ENCODE assay signal across 33 cellular contexts in genomic region chr3:190810957-190811356, GRCh38. TPM values are rescaled to one million over a fixed set of nuclear protein-coding genes. Genes with fewer than 3 reads are reported as not detected.
"Had no signal": no experiment of that assay in that cellular context is flagged by ENCODE, and none has a peak within 500 bp of the region (broad histone marks: within the 10 kb centered on the region; RNA-seq: fewer than 3 reads in every experiment).

No MANE protein-coding gene starts in this region.

- H3K9me3 ChIP-seq: adrenal gland, body of pancreas, MG63 had no signal

- H3K4me1 Mint-ChIP-seq: activated CD4-positive, alpha-beta T cell treated with anti-CD3 and anti-CD28 coated beads, Interleukin-2, amount 10 ng/mL, durations not matched to agents 24 days and 14 days had no signal

- H3K9me3 Mint-ChIP-seq: activated CD4-positive, alpha-beta T cell treated with anti-CD3 and anti-CD28 coated beads, Interleukin-2, amount 10 ng/mL, durations not matched to agents 24 days and 14 days; activated CD8-positive, alpha-beta T cell treated with anti-CD3 and anti-CD28 coated beads for 36 hours; activated naive CD4-positive, alpha-beta T cell treated with anti-CD3 and anti-CD28 coated beads for 36 hours; activated naive CD4-positive, alpha-beta T cell treated with anti-CD3 and anti-CD28 coated beads, Interleukin-2, amount 50 U/mL, for 72 hours; activated T-helper 1 cell treated with anti-CD3 and anti-CD28 coated beads, Interleukin-12 subunit alpha, Interleukin-12 subunit beta, Interleukin-2, Interleukin-4 antibody, amounts not matched to agents 30 ng/mL and 10 ng/mL and 1 ng/mL, durations not matched to agents 14 hours and 24 hours and 36 hours had no signal

- H2AFZ ChIP-seq: PC-9 had no signal

- H3K27ac ChIP-seq: adrenal gland, PC-9, RWPE1, WERI-Rb-1 had no signal

- H3K36me3 ChIP-seq: adrenal gland, MG63, WERI-Rb-1 had no signal

- H3K4me3 Mint-ChIP-seq: activated CD4-positive, alpha-beta T cell treated with anti-CD3 and anti-CD28 coated beads, Interleukin-2, amount 10 ng/mL, durations not matched to agents 24 days and 14 days; activated CD8-positive, alpha-beta T cell treated with anti-CD3 and anti-CD28 coated beads for 36 hours; activated naive CD4-positive, alpha-beta T cell treated with anti-CD3 and anti-CD28 coated beads for 36 hours; activated T-helper 1 cell treated with anti-CD3 and anti-CD28 coated beads, Interleukin-12 subunit alpha, Interleukin-12 subunit beta, Interleukin-2, Interleukin-4 antibody, amounts not matched to agents 30 ng/mL and 10 ng/mL and 1 ng/mL, durations not matched to agents 14 hours and 24 hours and 36 hours had no signal

- H3K4me2 ChIP-seq: PC-9 had no signal

- H3K27ac Mint-ChIP-seq: activated CD4-positive, alpha-beta T cell treated with anti-CD3 and anti-CD28 coated beads, Interleukin-2, amount 10 ng/mL, durations not matched to agents 24 days and 14 days; activated CD8-positive, alpha-beta T cell treated with anti-CD3 and anti-CD28 coated beads for 36 hours; activated naive CD4-positive, alpha-beta T cell treated with anti-CD3 and anti-CD28 coated beads for 36 hours; activated naive CD4-positive, alpha-beta T cell treated with anti-CD3 and anti-CD28 coated beads, Interleukin-2, amount 50 U/mL, for 72 hours; activated T-helper 1 cell treated with anti-CD3 and anti-CD28 coated beads, Interleukin-12 subunit alpha, Interleukin-12 subunit beta, Interleukin-2, Interleukin-4 antibody, amounts not matched to agents 30 ng/mL and 10 ng/mL and 1 ng/mL, durations not matched to agents 14 hours and 24 hours and 36 hours had no signal

- ATAC-seq: activated CD8-positive, alpha-beta T cell treated with anti-CD3 and anti-CD28 coated beads for 36 hours; activated naive CD4-positive, alpha-beta T cell treated with anti-CD3 and anti-CD28 coated beads, Interleukin-2, amount 50 U/mL, for 72 hours; body of pancreas had no signal

- H3K4me3 ChIP-seq: adrenal gland, body of pancreas, MG63, PC-9 had no signal

- H3K36me3 Mint-ChIP-seq: activated naive CD4-positive, alpha-beta T cell treated with anti-CD3 and anti-CD28 coated beads, Interleukin-2, amount 50 U/mL, for 72 hours had no signal

- DNase-seq: activated CD4-positive, alpha-beta T cell treated with anti-CD3 and anti-CD28 coated beads, Interleukin-2, amount 10 ng/mL, durations not matched to agents 24 days and 14 days; activated CD4-positive, alpha-beta T cell treated with anti-CD3 and anti-CD28 coated beads, Interleukin-2, amount 50 U/mL, for 4 hours; activated CD4-positive, CD25-positive, alpha-beta regulatory T cell; activated CD8-positive, alpha-beta T cell treated with anti-CD3 and anti-CD28 coated beads for 36 hours; activated gamma-delta T cell treated with Interleukin-2 at 50 U/mL for 16 hours; activated naive CD4-positive, alpha-beta T cell treated with anti-CD3 and anti-CD28 coated beads for 36 hours; activated T-cell treated with anti-CD3 and anti-CD28 coated beads, Interleukin-2, amount 50 U/mL, for 1 hour; adrenal gland; body of pancreas; central memory CD4-positive, alpha-beta T cell; Kasumi-1; KG1; MG63; NCI-H1048; NCI-H146; NCI-H187; NCI-H2029 treated with DMSO at 0.1 percent for 48 hours; NCI-H2171; NCI-H510A; NCI-H526; NCI-H748 treated with DMSO at 0.1 percent for 48 hours; NK-92 treated with Interleukin-12 subunit alpha and Interleukin-12 subunit beta, amount 100 ng/mL, for 24 hours; PC-9; Right ventricle myocardium superior; SW 1271; T1000; WERI-Rb-1 had no signal

- H3K27me3 ChIP-seq: body of pancreas, MG63 had no signal

- H3K27me3 Mint-ChIP-seq: activated CD4-positive, alpha-beta T cell treated with anti-CD3 and anti-CD28 coated beads, Interleukin-2, amount 10 ng/mL, durations not matched to agents 24 days and 14 days had no signal

RNA-seq across cellular contexts. Expression of gene GMNC, which starts 51.5 kb away (rescaled TPM):
- total RNA-seq: activated CD4-positive, alpha-beta T cell treated with anti-CD3 and anti-CD28 coated beads, Interleukin-2, amount 10 ng/mL, durations not matched to agents 24 days and 14 days; activated CD8-positive, alpha-beta memory T cell treated with anti-CD3 and anti-CD28 coated beads for 36 hours; activated CD8-positive, alpha-beta T cell treated with anti-CD3 and anti-CD28 coated beads for 36 hours; activated naive CD4-positive, alpha-beta T cell treated with anti-CD3 and anti-CD28 coated beads for 36 hours; activated naive CD4-positive, alpha-beta T cell treated with anti-CD3 and anti-CD28 coated beads, Interleukin-2, amount 50 U/mL, for 72 hours; activated T-helper 1 cell treated with anti-CD3 and anti-CD28 coated beads, Interleukin-12 subunit alpha, Interleukin-12 subunit beta, Interleukin-2, Interleukin-4 antibody, amounts not matched to agents 30 ng/mL and 10 ng/mL and 1 ng/mL, durations not matched to agents 14 hours and 24 hours and 36 hours; adrenal gland; PC-9; T-helper 1 cell treated with Interleukin-12 subunit alpha and Interleukin-12 subunit beta and Interleukin-4 antibody, amounts not matched to agents 30 ng/mL and 1 ng/mL, for 36 hours; T-helper 2 cell treated with Interferon-gamma antibody and Interleukin-4, amounts not matched to agents 100 ng/mL and 5 ng/mL, for 36 hours had no signal
